In genomic region chr12:52280319-52280795, GRCh38 we compare ENCODE assay signal across 9 cellular contexts. TPM values are rescaled to one million over a fixed set of nuclear protein-coding genes. Genes with fewer than 3 reads are reported as not detected.
A peak's percentile ranks its signal among the peaks of the same experiment; 100 is the strongest.
DNase-seq lines count a peak whose midpoint lies in the region; ATAC-seq and TF ChIP-seq lines count a peak whose summit lies in the region.
"Had no signal": no experiment of that assay in that cellular context is flagged by ENCODE, and none has a peak within 500 bp of the region (broad histone marks: within the 10 kb centered on the region; RNA-seq: fewer than 3 reads in every experiment).

No MANE protein-coding gene starts in this region.

- peak; percentile 67 for ATAC-seq in SK-N-SH treated with all-trans-retinoic acid at 6 μM for 48 hours
- peak; percentile 11 to 51 (median 46) for ATAC-seq in heart left ventricle
- ATAC-seq in GM18909 (IDR thresholded peaks at IDR 0.05; ENCODE audit: poor library complexity, unreplicated experiment): no peak
- ATAC-seq in GM18517 (IDR thresholded peaks at IDR 0.05; ENCODE audit: unreplicated experiment): no peak

- peak overlapping the region in 7 of 12 donors; percentile 22 to 79 (median 65) for H3K27ac ChIP-seq in heart left ventricle
- no peak overlapping the region for H3K27ac ChIP-seq in WERI-Rb-1

- H3K4me1 ChIP-seq in heart left ventricle: peaks cover 0 to 29% (median 11%) of the 10 kb centered on the region in 12 donors

- intact Hi-C loops in heart left ventricle (cut with DNase I): loop anchor here in 1 of 10 donors (5.0 kb wide), 1 partner anchor 113 kb away; no protein-coding TSS in a partner anchor

- DNase-seq in HPDE6-E6E7 (ENCODE audit: extremely low spot score) (peak; percentile 91), heart left ventricle (peak in 2 of 5 donors; percentile 28 to 48), stromal cell of bone marrow (ENCODE audit: low read depth) (peak; percentile 89), WERI-Rb-1 (no peak)
- DNase-seq in activated T-cell treated with anti-CD3 and anti-CD28 coated beads, Interleukin-2, amount 50 U/mL, for 1 hour: no peak
- DNase-seq: activated CD4-positive, alpha-beta T cell treated with anti-CD3 and anti-CD28 coated beads for 1 hour had no signal

- TF ChIP-seq CTCF in heart left ventricle (IDR thresholded peaks at IDR 0.05) (no peak), WERI-Rb-1 (IDR thresholded peaks at IDR 0.05; ENCODE audit: low read depth, low read length) (no peak)

- TF ChIP-seq POLR2A in heart left ventricle (IDR thresholded peaks at IDR 0.05): peak in 1 of 2 donors; percentile 10

- H3K36me3 ChIP-seq in heart left ventricle (no peaks in the 10 kb centered on the region), WERI-Rb-1 (no peaks in the 10 kb centered on the region)

- H3K27me3 ChIP-seq in heart left ventricle (peaks cover 0 to 20% (median 3%) of the 10 kb centered on the region in 9 donors), WERI-Rb-1 (ENCODE audit: insufficient read depth, low read depth, severe bottlenecking) (peaks cover 48% of the 10 kb centered on the region)

- H3K9me3 ChIP-seq in heart left ventricle (no peaks in the 10 kb centered on the region), WERI-Rb-1 (ENCODE audit: severe bottlenecking) (no peaks in the 10 kb centered on the region)

- 69 to 84% (median 72%) methylated on average over 3 of the region's 3 CpGs for WGBS in heart left ventricle, 4 donors

- no peak overlapping the region for H3K4me3 ChIP-seq in heart left ventricle
- H3K4me3 ChIP-seq in WERI-Rb-1 (ENCODE audit: low read depth, low read length): no peak overlapping the region

TF ChIP-seq in SK-N-SH treated with all-trans-retinoic acid at 6 μM for 48 hours, 23 proteins besides CTCF, POLR2A, EP300 and RAD21:
- TF ChIP-seq, protein P1, sequence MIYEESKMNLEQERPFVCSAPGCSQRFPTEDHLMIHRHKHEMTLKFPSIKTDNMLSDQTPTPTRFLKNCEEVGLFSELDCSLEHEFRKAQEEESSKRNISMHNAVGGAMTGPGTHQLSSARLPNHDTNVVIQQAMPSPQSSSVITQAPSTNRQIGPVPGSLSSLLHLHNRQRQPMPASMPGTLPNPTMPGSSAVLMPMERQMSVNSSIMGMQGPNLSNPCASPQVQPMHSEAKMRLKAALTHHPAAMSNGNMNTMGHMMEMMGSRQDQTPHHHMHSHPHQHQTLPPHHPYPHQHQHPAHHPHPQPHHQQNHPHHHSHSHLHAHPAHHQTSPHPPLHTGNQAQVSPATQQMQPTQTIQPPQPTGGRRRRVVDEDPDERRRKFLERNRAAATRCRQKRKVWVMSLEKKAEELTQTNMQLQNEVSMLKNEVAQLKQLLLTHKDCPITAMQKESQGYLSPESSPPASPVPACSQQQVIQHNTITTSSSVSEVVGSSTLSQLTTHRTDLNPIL (CRISPR knock-in tag; IDR thresholded peaks at IDR 0.05; ENCODE audit: low read depth): no peak
TF ChIP-seq in SK-N-SH treated with all-trans-retinoic acid at 6 μM for 48 hours: peak in this region for 0.

RNA-seq across cellular contexts. Expression of gene KRT86, which starts 5.9 kb away (rescaled TPM):
- total RNA-seq in heart left ventricle: not detected
- not detected for polyA plus RNA-seq in heart left ventricle

RNA-seq across cellular contexts. Expression of gene KRT81, which starts 11.0 kb away (rescaled TPM):
- not detected for total RNA-seq in heart left ventricle
- polyA plus RNA-seq in heart left ventricle: not detected

RNA-seq across cellular contexts. Expression of gene KRT83, which starts 40.8 kb away (rescaled TPM):
- total RNA-seq in heart left ventricle: not detected
- polyA plus RNA-seq in heart left ventricle: not detected

RNA-seq across cellular contexts. Expression of gene KRT7, which starts 47.3 kb away (rescaled TPM):
- 10 to 100 TPM in 1 of 9 donors, 1 to 10 TPM in 4, under 1 TPM in 2, not detected in 2; 0.20 to 56.7 (median 3.6) TPM for total RNA-seq in heart left ventricle
- polyA plus RNA-seq in heart left ventricle: under 1 TPM in 1 of 2 donors, not detected in 1; 0.76 TPM

Comparison
In these comparisons a context has a peak if more than half of its experiments do, and no peak if none do; other contexts are left out.
1. DNase-seq: peak in HPDE6-E6E7 (single experiment) and stromal cell of bone marrow (single experiment); none in WERI-Rb-1 (single experiment) and activated T-cell treated with anti-CD3 and anti-CD28 coated beads, Interleukin-2, amount 50 U/mL, for 1 hour (single experiment).
2. ATAC-seq: peak in SK-N-SH treated with all-trans-retinoic acid at 6 μM for 48 hours (single experiment) and heart left ventricle (4 of 4); none in GM18909 (single experiment) and GM18517 (single experiment).